2 cellular contexts compared by ENCODE assay signal in genomic region chr20:33863440-33864323, GRCh38.
TF ChIP-seq lines count a peak whose summit lies in the region.

No MANE protein-coding gene starts in this region.

TF ChIP-seq in GM12891, 5 proteins besides CTCF, POLR2A, EP300 and RAD21 (continued from another document):
- TF ChIP-seq PAX5 (IDR thresholded peaks at IDR 0.05; ENCODE audit: insufficient read depth, low read length, severe bottlenecking) (no peak), POLR2AphosphoS5 (IDR thresholded peaks at IDR 0.05; ENCODE audit: low read depth, low read length) (no peak)

TF ChIP-seq in K562, 482 proteins besides CTCF, POLR2A, EP300 and RAD21:
- TF ChIP-seq HMBOX1 (IDR thresholded peaks at IDR 0.05) (no peak), SRSF9 (IDR thresholded peaks at IDR 0.05; ENCODE audit: borderline replicate concordance, low read depth, low read length) (no peak), NFIC (IDR thresholded peaks at IDR 0.05) (peak; percentile 51), KDM1A (IDR thresholded peaks at IDR 0.05) (no peak), KHSRP (IDR thresholded peaks at IDR 0.05) (no peak), CREB3 (tag; conservative IDR thresholded peaks at IDR 0.05; ENCODE audit: low read depth) (no peak), HDGF (IDR thresholded peaks at IDR 0.05) (no peak), RBM14 (IDR thresholded peaks at IDR 0.05; ENCODE audit: borderline replicate concordance, insufficient read depth, low read depth, low read length) (no peak), MLLT1 (IDR thresholded peaks at IDR 0.05) (no peak)
